Comparison of ENCODE assay signal across 10 cellular contexts in genomic region chr2:132416996-132417395, GRCh38. TPM values are rescaled to one million over a fixed set of nuclear protein-coding genes. Genes with fewer than 3 reads are reported as not detected.
A peak's percentile ranks its signal among the peaks of the same experiment; 100 is the strongest.
DNase-seq lines count a peak whose midpoint lies in the region; ATAC-seq and TF ChIP-seq lines count a peak whose summit lies in the region.
"Had no signal": no experiment of that assay in that cellular context is flagged by ENCODE, and none has a peak within 500 bp of the region (broad histone marks: within the 10 kb centered on the region; RNA-seq: fewer than 3 reads in every experiment).

No MANE protein-coding gene starts in this region.

- peaks cover 23% of the 10 kb centered on the region for H3F3A ChIP-seq in PC-9 (ENCODE audit: insufficient read depth, low read depth)
- no peaks in the 10 kb centered on the region for H3F3A ChIP-seq in neural progenitor cell (ENCODE audit: low read depth)

- no peak overlapping the region for H3K9ac ChIP-seq in neural progenitor cell

- peaks cover 13% of the 10 kb centered on the region for H3K27me3 Mint-ChIP-seq in neural progenitor cell (ENCODE audit: insufficient read depth, low read depth)

- H3K4me1 ChIP-seq in PC-9 (replicated peaks; ENCODE audit: insufficient read depth) (peaks cover 56% of the 10 kb centered on the region), neural progenitor cell (no peaks in the 10 kb centered on the region)

- peak overlapping the region; percentile 86 for H3K4me3 Mint-ChIP-seq in neural progenitor cell
- H3K4me3 Mint-ChIP-seq: CD4-positive, CD25-positive, alpha-beta regulatory T cell had no signal

- TSS peak; percentile 35 for BruUV-seq in PC-9 (replicated peaks; lab: Mats Ljungman, UMichigan)

- no peak overlapping the region for H3K27ac Mint-ChIP-seq in neural progenitor cell
- H3K27ac Mint-ChIP-seq: CD4-positive, CD25-positive, alpha-beta regulatory T cell had no signal

- no peak overlapping the region for H3K4me3 ChIP-seq in BJ (ENCODE audit: low read depth, low read length)
- peak overlapping the region; percentile 73 for H3K4me3 ChIP-seq in PC-9
- peak overlapping the region; percentile 69 for H3K4me3 ChIP-seq in epithelial cell of proximal tubule (ENCODE audit: low read depth, low read length)
- peak overlapping the region; percentile 49 for H3K4me3 ChIP-seq in neural progenitor cell

- DNase-seq in BJ (ENCODE audit: low read depth) (no peak), PC-9 (peak in 1 of 2 experiments; percentile 45), epithelial cell of proximal tubule (ENCODE audit: low read depth) (no peak), neural progenitor cell (ENCODE audit: low spot score) (no peak), GM10248 (ENCODE audit: extremely low spot score) (no peak), NCI-H446 treated with DMSO at 0.1 percent for 48 hours (lab: John Stamatoyannopoulos, UW) (no peak), CD1c-positive myeloid dendritic cell (ENCODE audit: extremely low spot score) (no peak)
- DNase-seq: CD4-positive, CD25-positive, alpha-beta regulatory T cell had no signal

- H3K4me2 ChIP-seq in PC-9 = peak overlapping the region; percentile 97
- H3K4me2 ChIP-seq in neural progenitor cell = peak overlapping the region; percentile 77

- H3K4me1 Mint-ChIP-seq in neural progenitor cell = peaks cover 17% of the 10 kb centered on the region
- H3K4me1 Mint-ChIP-seq: CD4-positive, CD25-positive, alpha-beta regulatory T cell had no signal

- H4K20me1 ChIP-seq in PC-9 (ENCODE audit: insufficient read depth) = peaks cover 7% of the 10 kb centered on the region; the same call in 1 of the 2 replicates
- H4K20me1 ChIP-seq in neural progenitor cell (ENCODE audit: low read depth) = no peaks in the 10 kb centered on the region

- CTCF ChIA-PET in BJ (lab: Yijun Ruan, JAX) (interaction anchor here (0.5 to 1.0 kb wide), 2 partner anchors 32 to 133 kb away, joined by 3 read pairs; no protein-coding TSS in a partner anchor), PC-9 (lab: Charles Lee) (interaction anchor here (1.2 kb wide), 1 partner anchor 68 kb away, joined by 5 read pairs; no protein-coding TSS in a partner anchor), GM10248 (lab: Yijun Ruan, JAX) (no interaction called here)

- H3K9me3 ChIP-seq in PC-9 (ENCODE audit: insufficient read depth, low read depth) = no peaks in the 10 kb centered on the region
- no peaks in the 10 kb centered on the region for H3K9me3 ChIP-seq in neural progenitor cell (ENCODE audit: low read depth)

- H3K79me2 ChIP-seq in PC-9 (ENCODE audit: low read depth) (peaks cover 53% of the 10 kb centered on the region), neural progenitor cell (ENCODE audit: low read depth) (no peaks in the 10 kb centered on the region)

- intact Hi-C loops in PC-9 (cut with micrococcal nuclease; ENCODE audit: unreplicated experiment) = loop anchor here (1.0 to 10.0 kb wide), 6 partner anchors 13 to 255 kb away; partner anchors contain the start of gene LYPD1

- no peaks in the 10 kb centered on the region for H3K36me3 Mint-ChIP-seq in neural progenitor cell
- H3K36me3 Mint-ChIP-seq: CD4-positive, CD25-positive, alpha-beta regulatory T cell had no signal

- POLR2A ChIA-PET in BJ (lab: Charles Lee) = no interaction called here
- POLR2A ChIA-PET in PC-9 (lab: Charles Lee; ENCODE audit: unreplicated experiment) = no interaction called here
- POLR2A ChIA-PET in GM10248 (lab: Yijun Ruan, JAX) = no interaction called here

- H2AFZ ChIP-seq in PC-9 (peak overlapping the region; percentile 63; the same call in 1 of the 2 replicates), neural progenitor cell (replicated peaks) (peak overlapping the region; percentile 89)

- H3K9me3 Mint-ChIP-seq in neural progenitor cell = no peaks in the 10 kb centered on the region

- TF ChIP-seq CTCF in BJ (IDR thresholded peaks at IDR 0.05; ENCODE audit: insufficient read depth, low read depth, low read length) (0 out of 2 replicates have a peak, but pooled peaks have one; percentile 16), PC-9 (conservative IDR thresholded peaks at IDR 0.05) (peak; percentile 86), epithelial cell of proximal tubule (conservative IDR thresholded peaks at IDR 0.05; ENCODE audit: low read depth, low read length) (peak; percentile 46), neural progenitor cell (IDR thresholded peaks at IDR 0.05) (no peak), GM10248 (IDR thresholded peaks at IDR 0.05; ENCODE audit: control extremely low read depth, extremely low read depth, low read depth, missing control alignments) (no peak)

- H3K27me3 ChIP-seq in BJ (ENCODE audit: control insufficient read depth, insufficient read depth, low read length) = no peaks in the 10 kb centered on the region
- no peaks in the 10 kb centered on the region for H3K27me3 ChIP-seq in PC-9 (ENCODE audit: insufficient read depth, low read depth)
- H3K27me3 ChIP-seq in neural progenitor cell = peaks cover 41% of the 10 kb centered on the region

- H3K36me3 ChIP-seq in BJ (ENCODE audit: control insufficient read depth, insufficient read depth, low read length) (no peaks in the 10 kb centered on the region), PC-9 (ENCODE audit: low read depth) (no peaks in the 10 kb centered on the region), neural progenitor cell (no peaks in the 10 kb centered on the region)

- peak overlapping the region; percentile 77 for H3K27ac ChIP-seq in PC-9
- H3K27ac ChIP-seq in neural progenitor cell = no peak overlapping the region

- no peak for ATAC-seq in HG03378 (IDR thresholded peaks at IDR 0.05; ENCODE audit: unreplicated experiment)

- no peaks in the 10 kb centered on the region for H3K9me2 ChIP-seq in PC-9 (ENCODE audit: insufficient read depth)

RNA-seq across cellular contexts. Expression of gene GPR39, which starts 0.4 kb away (rescaled TPM):
- 1.9 and 2.3 TPM in 2 replicates for polyA plus RNA-seq in BJ (2011; rRNA removed)
- 9.3 and 10.3 TPM in 2 replicates for polyA minus RNA-seq in BJ (2011; rRNA and poly(A)+ RNA removed)
- total RNA-seq in PC-9 (2021) (14.1 and 20.9 TPM in 2 replicates), epithelial cell of proximal tubule (9.0 and 10.8 TPM in 2 replicates), neural progenitor cell (ENCODE audit: low replicate concordance) (0.28 and 1.4 TPM in 2 replicates)
- total RNA-seq: CD4-positive, CD25-positive, alpha-beta regulatory T cell; right cardiac atrium had no signal
- polyA plus RNA-seq: CD4-positive, CD25-positive, alpha-beta regulatory T cell; right cardiac atrium had no signal

Comparison
In these comparisons a context has a peak if more than half of its experiments do, and no peak if none do; other contexts are left out.
1. CTCF ChIP-seq: peak in BJ (single experiment), PC-9 (single experiment) and epithelial cell of proximal tubule (single experiment); none in neural progenitor cell (single experiment) and GM10248 (single experiment).